In genomic region chr6:144321839-144322591, GRCh38 we compare ENCODE assay signal across 1 cellular context.
TF ChIP-seq lines count a peak whose summit lies in the region.

No MANE protein-coding gene starts in this region.

TF ChIP-seq in WTC11, 78 proteins besides CTCF, POLR2A, EP300 and RAD21 (continued from another document):
- TF ChIP-seq ARID4B (CRISPR knock-in tag; IDR thresholded peaks at IDR 0.05; ENCODE audit: borderline replicate concordance): no peak
- no peak for TF ChIP-seq FOXJ3 (CRISPR knock-in tag; IDR thresholded peaks at IDR 0.05; ENCODE audit: borderline replicate concordance)
- TF ChIP-seq CREM (CRISPR knock-in tag; IDR thresholded peaks at IDR 0.05): no peak
- TF ChIP-seq USF2 (CRISPR knock-in tag; IDR thresholded peaks at IDR 0.05): no peak
- no peak for TF ChIP-seq ERG (CRISPR knock-in tag; IDR thresholded peaks at IDR 0.05)
- no peak for TF ChIP-seq KAT7 (CRISPR knock-in tag; IDR thresholded peaks at IDR 0.05; ENCODE audit: borderline replicate concordance)
- TF ChIP-seq ZNF317 (CRISPR knock-in tag; IDR thresholded peaks at IDR 0.05; ENCODE audit: borderline replicate concordance, low read depth): no peak
- TF ChIP-seq NFATC4 (CRISPR knock-in tag; IDR thresholded peaks at IDR 0.05): no peak
- TF ChIP-seq ZNF263 (CRISPR knock-in tag; IDR thresholded peaks at IDR 0.05; ENCODE audit: low read depth): no peak
- no peak for TF ChIP-seq ZNF425 (CRISPR knock-in tag; conservative IDR thresholded peaks at IDR 0.05)
- no peak for TF ChIP-seq ESRRA (CRISPR knock-in tag; IDR thresholded peaks at IDR 0.05; ENCODE audit: borderline replicate concordance)
- no peak for TF ChIP-seq ZNF512 (CRISPR knock-in tag; IDR thresholded peaks at IDR 0.05; ENCODE audit: borderline replicate concordance)
- TF ChIP-seq E2F5 (CRISPR knock-in tag; IDR thresholded peaks at IDR 0.05): no peak
- no peak for TF ChIP-seq RORB (CRISPR knock-in tag; IDR thresholded peaks at IDR 0.05)
